In genomic region chr10:103632247-103632642, GRCh38 we compare ENCODE assay signal across 15 cellular contexts.
"Had no signal": no experiment of that assay in that cellular context is flagged by ENCODE, and none has a peak within 500 bp of the region (broad histone marks: within the 10 kb centered on the region; RNA-seq: fewer than 3 reads in every experiment).

No MANE protein-coding gene starts in this region.

- H3K27me3 ChIP-seq: dorsolateral prefrontal cortex, ovary, tibial artery had no signal

- H3K27me3 Mint-ChIP-seq: activated B cell treated with CpG ODN at 0.5 μM for 24 hours had no signal

- DNase-seq: activated B cell treated with CpG ODN at 0.5 μM for 24 hours; activated CD4-positive, alpha-beta T cell treated with anti-CD3 and anti-CD28 coated beads for 48 hours; activated CD8-positive, alpha-beta memory T cell treated with anti-CD3 and anti-CD28 coated beads for 24 hours; activated naive CD4-positive, alpha-beta T cell treated with anti-CD3 and anti-CD28 coated beads for 36 hours; activated T-cell treated with anti-CD3 and anti-CD28 coated beads for 4 hours; dorsolateral prefrontal cortex; endodermal cell; kidney glomerular epithelial cell; ovary; stimulated activated CD4-positive, alpha-beta T cell treated with anti-CD3 and anti-CD28 coated beads, Interleukin-12 subunit alpha, Interleukin-12 subunit beta, amount 100 ng/mL, for 4 hours; stimulated activated CD4-positive, alpha-beta T cell treated with anti-CD3 and anti-CD28 coated beads, Interleukin-2, amount 100 ng/mL, for 24 hours had no signal

- H3K36me3 ChIP-seq: ovary had no signal

- H3K4me3 Mint-ChIP-seq: activated B cell treated with CpG ODN at 0.5 μM for 24 hours; activated naive CD4-positive, alpha-beta T cell treated with anti-CD3 and anti-CD28 coated beads for 36 hours; endodermal cell; neural crest cell; stimulated activated effector memory CD8-positive, alpha-beta T cell treated with anti-CD3 and anti-CD28 coated beads, Interleukin-12 subunit alpha, Interleukin-12 subunit beta, amount 100 ng/mL, for 72 hours; T-helper 2 cell treated with Interferon-gamma antibody and Interleukin-4, amounts not matched to agents 5 μg/mL and 100 μg/mL, for 36 hours had no signal

- H3K9me3 Mint-ChIP-seq: activated B cell treated with CpG ODN at 0.5 μM for 24 hours; activated naive CD4-positive, alpha-beta T cell treated with anti-CD3 and anti-CD28 coated beads for 36 hours; endodermal cell; neural crest cell; stimulated activated effector memory CD8-positive, alpha-beta T cell treated with anti-CD3 and anti-CD28 coated beads, Interleukin-12 subunit alpha, Interleukin-12 subunit beta, amount 100 ng/mL, for 72 hours; T-helper 2 cell treated with Interferon-gamma antibody and Interleukin-4, amounts not matched to agents 5 μg/mL and 100 μg/mL, for 36 hours had no signal

- H3K27ac ChIP-seq: dorsolateral prefrontal cortex, ovary, tibial artery had no signal

- H3K4me3 ChIP-seq: dorsolateral prefrontal cortex, ovary, tibial artery had no signal

- H3K9me3 ChIP-seq: ovary, tibial artery had no signal

- H3K27ac Mint-ChIP-seq: activated B cell treated with CpG ODN at 0.5 μM for 24 hours; activated naive CD4-positive, alpha-beta T cell treated with anti-CD3 and anti-CD28 coated beads for 36 hours; endodermal cell; stimulated activated effector memory CD8-positive, alpha-beta T cell treated with anti-CD3 and anti-CD28 coated beads, Interleukin-12 subunit alpha, Interleukin-12 subunit beta, amount 100 ng/mL, for 72 hours; T-helper 2 cell treated with Interferon-gamma antibody and Interleukin-4, amounts not matched to agents 5 μg/mL and 100 μg/mL, for 36 hours had no signal

- H3K36me3 Mint-ChIP-seq: stimulated activated effector memory CD8-positive, alpha-beta T cell treated with anti-CD3 and anti-CD28 coated beads, Interleukin-12 subunit alpha, Interleukin-12 subunit beta, amount 100 ng/mL, for 72 hours had no signal
